Comparison of ENCODE assay signal across 8 cellular contexts in the genomic region with DNA sequence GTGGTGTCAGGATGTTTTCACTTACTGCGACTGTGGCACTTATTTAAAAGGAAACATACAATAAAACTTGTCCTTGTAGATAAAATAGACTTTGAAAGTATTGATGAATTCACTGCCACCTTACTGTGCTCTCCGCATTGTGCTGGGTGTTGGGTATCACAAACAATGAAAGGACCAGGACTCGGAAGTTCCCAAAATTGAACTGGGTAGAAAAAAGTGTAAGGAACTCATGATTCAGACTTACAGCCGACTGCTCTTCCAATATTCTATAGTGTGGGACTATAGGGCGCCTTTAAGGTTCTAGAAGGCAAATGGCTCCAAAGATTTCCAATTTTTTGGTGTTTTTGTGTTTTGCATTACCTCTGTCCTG. TPM values are rescaled to one million over a fixed set of nuclear protein-coding genes. Genes with fewer than 3 reads are reported as not detected.
DNase-seq lines count a peak whose midpoint lies in the region; ATAC-seq and TF ChIP-seq lines count a peak whose summit lies in the region.

No MANE protein-coding gene starts in this region.

- H3K27ac ChIP-seq in HL-60 (replicated peaks) (no peak overlapping the region), breast epithelium (peak overlapping the region; percentile 86 to 87)

- peaks cover 15% of the 10 kb centered on the region for H3K36me3 Mint-ChIP-seq in mesothelial cell of epicardium

- no peaks in the 10 kb centered on the region for H3K4me1 ChIP-seq in breast epithelium

- intact Hi-C loops in breast epithelium (cut with DNase I; ENCODE audit: low total_unique reads): no loop called here

- CTCF ChIA-PET in GM10248 (lab: Yijun Ruan, JAX): no interaction called here

- peak overlapping the region; percentile 38 for H3K4me3 ChIP-seq in HL-60 (replicated peaks; ENCODE audit: insufficient read depth, low read length)
- H3K4me3 ChIP-seq in breast epithelium: peak overlapping the region; percentile 52 to 69 (median 64)

- H3K27ac Mint-ChIP-seq in mesothelial cell of epicardium: peak overlapping the region; percentile 100

- TF ChIP-seq CTCF in HL-60 (IDR thresholded peaks at IDR 0.05; ENCODE audit: insufficient read depth, low read length) (no peak), breast epithelium (IDR thresholded peaks at IDR 0.05) (no peak), mesothelial cell of epicardium (IDR thresholded peaks at IDR 0.05; ENCODE audit: unreplicated experiment) (no peak), GM10248 (IDR thresholded peaks at IDR 0.05; ENCODE audit: control extremely low read depth, extremely low read depth, low read depth, missing control alignments) (no peak)

- no peaks in the 10 kb centered on the region for H3K9me3 ChIP-seq in breast epithelium

- H3K4me3 Mint-ChIP-seq in mesothelial cell of epicardium: peak overlapping the region; percentile 50

- H3K27me3 ChIP-seq in HL-60 (ENCODE audit: insufficient read depth, poor library complexity, severe bottlenecking) (peaks cover 7% of the 10 kb centered on the region), breast epithelium (no peaks in the 10 kb centered on the region)

- no peak for TF ChIP-seq POLR2A in breast epithelium (IDR thresholded peaks at IDR 0.05)

- POLR2A ChIA-PET in GM10248 (lab: Yijun Ruan, JAX): no interaction called here

- no peaks in the 10 kb centered on the region for H3K27me3 Mint-ChIP-seq in mesothelial cell of epicardium (ENCODE audit: low read depth)

- peak; percentile 27 for DNase-seq in A172 (ENCODE audit: low spot score)
- no peak for DNase-seq in HL-60 (ENCODE audit: low read depth in 1 of 2, low spot score in 1 of 2)
- DNase-seq in breast epithelium (ENCODE audit: low spot score in 2 of 2): no peak
- DNase-seq in mesothelial cell of epicardium (ENCODE audit: low spot score in 2 of 2, unreplicated experiment in 2 of 2): no peak
- DNase-seq in GM10248 (ENCODE audit: extremely low spot score): no peak
- no peak for DNase-seq in HuH-7 (ENCODE audit: low spot score)
- no peak for DNase-seq in NCI-H345 treated with DMSO at 0.1 percent for 48 hours (lab: John Stamatoyannopoulos, UW; ENCODE audit: unreplicated experiment)

- peaks cover 44% of the 10 kb centered on the region for H3K4me1 Mint-ChIP-seq in mesothelial cell of epicardium

- no peaks in the 10 kb centered on the region for H3K36me3 ChIP-seq in breast epithelium

- peaks cover 21% of the 10 kb centered on the region for H3K9me3 Mint-ChIP-seq in mesothelial cell of epicardium

- no peak for ATAC-seq in HG03460 (IDR thresholded peaks at IDR 0.05; ENCODE audit: unreplicated experiment)

RNA-seq across cellular contexts. Expression of gene ID4, which starts 32.0 kb away (rescaled TPM):
- total RNA-seq in A172 (2014; rRNA removed; shearing (Covaris generic)): 0.22 and 3.8 TPM in 2 replicates
- 10 to 100 TPM; 45.9 to 92.9 (median 57.1) TPM for total RNA-seq in breast epithelium
- 114 to 123 TPM (median 115 TPM) in 3 replicates for total RNA-seq in mesothelial cell of epicardium
